In the genomic region with DNA sequence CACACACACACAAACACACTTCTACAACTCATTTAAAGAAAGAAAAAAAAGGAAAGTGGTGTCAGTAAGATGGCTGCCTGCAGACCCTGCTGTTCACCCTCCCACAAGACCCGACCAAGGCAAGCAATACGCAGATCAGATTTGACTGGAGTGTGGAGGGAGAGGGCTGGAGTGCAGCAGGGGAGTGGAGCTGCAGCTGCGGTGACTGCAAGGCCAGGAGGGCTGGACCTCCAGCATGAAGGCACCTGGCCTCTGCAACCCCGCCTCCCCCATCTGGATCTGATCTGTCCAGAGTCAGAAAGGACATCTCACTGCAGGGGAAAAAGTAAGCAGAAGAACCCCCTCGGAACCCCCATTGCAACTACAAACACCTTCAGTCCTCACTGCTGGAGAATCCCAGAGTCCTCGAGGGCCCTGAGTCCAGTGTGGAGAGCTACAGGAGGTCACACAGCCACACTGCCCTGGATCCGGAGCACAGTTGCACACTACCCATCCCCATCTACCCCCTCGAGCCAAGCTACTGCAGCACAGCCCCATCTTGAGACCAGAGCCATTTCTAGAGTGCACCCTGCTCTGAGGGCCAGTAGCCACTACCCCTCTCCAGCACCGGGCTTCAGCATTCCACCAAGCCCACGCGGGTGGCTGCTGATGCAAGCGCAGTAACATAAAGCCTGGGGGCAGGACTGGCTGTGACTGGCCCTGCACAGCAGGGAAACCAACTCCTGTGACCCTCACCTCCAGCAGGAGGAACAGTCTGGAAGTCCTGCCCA, we compare ENCODE assay signal across 22 cellular contexts.
"Had no signal": no experiment of that assay in that cellular context is flagged by ENCODE, and none has a peak within 500 bp of the region (broad histone marks: within the 10 kb centered on the region; RNA-seq: fewer than 3 reads in every experiment).

No MANE protein-coding gene starts in this region.

- H3K9me3 ChIP-seq: colonic mucosa, right lobe of liver had no signal

- FAIRE-seq: astrocyte, keratinocyte, TTC549 had no signal

- H2AFZ ChIP-seq: parathyroid adenoma had no signal

- DNase-seq: activated CD8-positive, alpha-beta memory T cell treated with anti-CD3 and anti-CD28 coated beads for 24 hours; activated CD8-positive, alpha-beta memory T cell treated with anti-CD3 and anti-CD28 coated beads, Interleukin-2, amount 50 U/mL, for 4 hours; activated naive CD4-positive, alpha-beta T cell; activated T-cell treated with anti-CD3 and anti-CD28 coated beads, Interleukin-2, amount 50 U/mL, for 24 hours; adrenal gland; colonic mucosa; heart left ventricle; left colon; mucosa of descending colon; nephron progenitor cell; nucleus accumbens; right lobe of liver; stimulated activated CD4-positive, alpha-beta T cell treated with anti-CD3 and anti-CD28 coated beads, Interleukin-2, amount 100 ng/mL, for 48 hours; stimulated activated CD8-positive, alpha-beta memory T cell treated with anti-CD3 and anti-CD28 coated beads, Interleukin-4, amount 100 ng/mL, for 48 hours; stimulated activated naive CD4-positive, alpha-beta T cell; T-helper 1 cell had no signal

- H3K4me1 ChIP-seq: adrenal gland, breast epithelium, colonic mucosa, heart left ventricle, parathyroid adenoma, right lobe of liver had no signal

- H3K36me3 ChIP-seq: adrenal gland, breast epithelium, colonic mucosa, heart left ventricle, right lobe of liver had no signal

- ATAC-seq: heart left ventricle, left colon, mucosa of descending colon had no signal

- H3K27me3 ChIP-seq: adrenal gland, breast epithelium, colonic mucosa, right lobe of liver had no signal

- H3K4me3 ChIP-seq: adrenal gland, breast epithelium, colonic mucosa, heart left ventricle, mucosa of descending colon, right lobe of liver, skin epidermis had no signal

- H3K9ac ChIP-seq: parathyroid adenoma had no signal

- H3K79me2 ChIP-seq: parathyroid adenoma had no signal

- H3K27ac ChIP-seq: adrenal gland, breast epithelium, colonic mucosa, heart left ventricle, parathyroid adenoma, right lobe of liver, skin epidermis had no signal
